ENCODE assay signal across 14 cellular contexts in genomic region chr14:50497351-50497750, GRCh38.
DNase-seq lines count a peak whose midpoint lies in the region; ATAC-seq and TF ChIP-seq lines count a peak whose summit lies in the region.
"Had no signal": no experiment of that assay in that cellular context is flagged by ENCODE, and none has a peak within 500 bp of the region (broad histone marks: within the 10 kb centered on the region; RNA-seq: fewer than 3 reads in every experiment).

No MANE protein-coding gene starts in this region.

- no peak overlapping the region for H3K4me3 ChIP-seq in fibroblast of mammary gland (ENCODE audit: control insufficient read depth, low read depth, low read length)
- H3K4me3 ChIP-seq: GM23338 had no signal

- peak overlapping the region; percentile 27 for H3K27ac ChIP-seq in caudate nucleus (ENCODE audit: low read depth, low read length)

- no peak for ATAC-seq in GM18868 (IDR thresholded peaks at IDR 0.05; ENCODE audit: unreplicated experiment)
- ATAC-seq: CD8-positive, alpha-beta T cell; GM23338 had no signal

- no peak for DNase-seq in caudate nucleus (lab: John Stamatoyannopoulos, UW)
- peak; percentile 2 for DNase-seq in fibroblast of mammary gland (ENCODE audit: low read depth)
- DNase-seq in putamen (ENCODE audit: low spot score), result peak; percentile 41
- DNase-seq in HCEC 1CT, result no peak
- no peak for DNase-seq in NCI-H226
- DNase-seq: CD8-positive, alpha-beta T cell; COR-L47; DMS153; DMS79 treated with DMSO at 0.1 percent for 48 hours; EL; GDM1; H7 had no signal

- TF ChIP-seq CTCF in fibroblast of mammary gland (conservative IDR thresholded peaks at IDR 0.05; ENCODE audit: control insufficient read depth, insufficient read depth, low read depth, low read length), result no peak

Comparison
In these comparisons a context has a peak if more than half of its experiments do, and no peak if none do; other contexts are left out.
1. DNase-seq: peak in fibroblast of mammary gland (single experiment) and putamen (single experiment); none in caudate nucleus (0 of 61), HCEC 1CT (single experiment) and NCI-H226 (single experiment).